2 cellular contexts compared by ENCODE assay signal in the genomic region with DNA sequence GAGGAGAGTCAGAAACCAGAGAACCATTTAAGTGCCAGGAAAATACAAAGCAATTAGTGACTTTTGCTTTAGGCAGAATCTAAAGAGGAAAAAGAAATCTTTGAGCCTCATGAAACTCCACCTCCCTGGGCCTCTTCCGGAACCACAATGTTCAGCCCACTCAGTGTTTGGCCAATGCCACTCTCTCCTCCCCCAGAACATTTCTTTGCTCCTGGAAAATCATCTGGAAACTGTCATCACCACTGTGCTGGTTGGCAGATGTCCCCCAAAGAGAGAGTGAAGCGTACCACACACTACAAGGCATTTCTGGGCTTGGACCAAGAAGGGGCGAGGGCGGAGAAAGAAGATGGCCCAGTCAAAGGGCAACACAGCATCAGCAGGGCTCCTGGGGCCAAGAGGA.
TF ChIP-seq lines count a peak whose summit lies in the region.

No MANE protein-coding gene starts in this region.

TF ChIP-seq in H1, 55 proteins besides CTCF, POLR2A, EP300 and RAD21:
- no peak for TF ChIP-seq TCF12 (IDR thresholded peaks at IDR 0.05; ENCODE audit: low read depth, low read length)
- no peak for TF ChIP-seq SP2 (IDR thresholded peaks at IDR 0.05; ENCODE audit: low read length)
- TF ChIP-seq, protein P1, sequence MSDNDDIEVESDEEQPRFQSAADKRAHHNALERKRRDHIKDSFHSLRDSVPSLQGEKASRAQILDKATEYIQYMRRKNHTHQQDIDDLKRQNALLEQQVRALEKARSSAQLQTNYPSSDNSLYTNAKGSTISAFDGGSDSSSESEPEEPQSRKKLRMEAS (IDR thresholded peaks at IDR 0.05), result no peak
- no peak for TF ChIP-seq POLR2AphosphoS5 (IDR thresholded peaks at IDR 0.05; ENCODE audit: low read depth, low read length)
- no peak for TF ChIP-seq RFX5 (IDR thresholded peaks at IDR 0.05; ENCODE audit: borderline replicate concordance, low read depth, low read length)
- TF ChIP-seq SRF (IDR thresholded peaks at IDR 0.05; ENCODE audit: low read depth, low read length), result no peak
- no peak for TF ChIP-seq YY1 (IDR thresholded peaks at IDR 0.05; ENCODE audit: low read depth, low read length)
- TF ChIP-seq RXRA (IDR thresholded peaks at IDR 0.05; ENCODE audit: insufficient read depth, low read depth, low read length), result no peak
- TF ChIP-seq JUND (IDR thresholded peaks at IDR 0.05; ENCODE audit: low read length), result no peak
- no peak for TF ChIP-seq PHF8 (conservative IDR thresholded peaks at IDR 0.05; ENCODE audit: low read depth, low read length)
- TF ChIP-seq EZH2 (IDR thresholded peaks at IDR 0.05; ENCODE audit: low read depth, low read length, severe bottlenecking), result no peak
- TF ChIP-seq SUZ12 (IDR thresholded peaks at IDR 0.05; ENCODE audit: low read length), result no peak
- TF ChIP-seq CHD1 (IDR thresholded peaks at IDR 0.05; ENCODE audit: low read depth, low read length), result no peak
- no peak for TF ChIP-seq FOSL1 (IDR thresholded peaks at IDR 0.05; ENCODE audit: insufficient read depth, low read depth, low read length)
- TF ChIP-seq, protein P2, sequence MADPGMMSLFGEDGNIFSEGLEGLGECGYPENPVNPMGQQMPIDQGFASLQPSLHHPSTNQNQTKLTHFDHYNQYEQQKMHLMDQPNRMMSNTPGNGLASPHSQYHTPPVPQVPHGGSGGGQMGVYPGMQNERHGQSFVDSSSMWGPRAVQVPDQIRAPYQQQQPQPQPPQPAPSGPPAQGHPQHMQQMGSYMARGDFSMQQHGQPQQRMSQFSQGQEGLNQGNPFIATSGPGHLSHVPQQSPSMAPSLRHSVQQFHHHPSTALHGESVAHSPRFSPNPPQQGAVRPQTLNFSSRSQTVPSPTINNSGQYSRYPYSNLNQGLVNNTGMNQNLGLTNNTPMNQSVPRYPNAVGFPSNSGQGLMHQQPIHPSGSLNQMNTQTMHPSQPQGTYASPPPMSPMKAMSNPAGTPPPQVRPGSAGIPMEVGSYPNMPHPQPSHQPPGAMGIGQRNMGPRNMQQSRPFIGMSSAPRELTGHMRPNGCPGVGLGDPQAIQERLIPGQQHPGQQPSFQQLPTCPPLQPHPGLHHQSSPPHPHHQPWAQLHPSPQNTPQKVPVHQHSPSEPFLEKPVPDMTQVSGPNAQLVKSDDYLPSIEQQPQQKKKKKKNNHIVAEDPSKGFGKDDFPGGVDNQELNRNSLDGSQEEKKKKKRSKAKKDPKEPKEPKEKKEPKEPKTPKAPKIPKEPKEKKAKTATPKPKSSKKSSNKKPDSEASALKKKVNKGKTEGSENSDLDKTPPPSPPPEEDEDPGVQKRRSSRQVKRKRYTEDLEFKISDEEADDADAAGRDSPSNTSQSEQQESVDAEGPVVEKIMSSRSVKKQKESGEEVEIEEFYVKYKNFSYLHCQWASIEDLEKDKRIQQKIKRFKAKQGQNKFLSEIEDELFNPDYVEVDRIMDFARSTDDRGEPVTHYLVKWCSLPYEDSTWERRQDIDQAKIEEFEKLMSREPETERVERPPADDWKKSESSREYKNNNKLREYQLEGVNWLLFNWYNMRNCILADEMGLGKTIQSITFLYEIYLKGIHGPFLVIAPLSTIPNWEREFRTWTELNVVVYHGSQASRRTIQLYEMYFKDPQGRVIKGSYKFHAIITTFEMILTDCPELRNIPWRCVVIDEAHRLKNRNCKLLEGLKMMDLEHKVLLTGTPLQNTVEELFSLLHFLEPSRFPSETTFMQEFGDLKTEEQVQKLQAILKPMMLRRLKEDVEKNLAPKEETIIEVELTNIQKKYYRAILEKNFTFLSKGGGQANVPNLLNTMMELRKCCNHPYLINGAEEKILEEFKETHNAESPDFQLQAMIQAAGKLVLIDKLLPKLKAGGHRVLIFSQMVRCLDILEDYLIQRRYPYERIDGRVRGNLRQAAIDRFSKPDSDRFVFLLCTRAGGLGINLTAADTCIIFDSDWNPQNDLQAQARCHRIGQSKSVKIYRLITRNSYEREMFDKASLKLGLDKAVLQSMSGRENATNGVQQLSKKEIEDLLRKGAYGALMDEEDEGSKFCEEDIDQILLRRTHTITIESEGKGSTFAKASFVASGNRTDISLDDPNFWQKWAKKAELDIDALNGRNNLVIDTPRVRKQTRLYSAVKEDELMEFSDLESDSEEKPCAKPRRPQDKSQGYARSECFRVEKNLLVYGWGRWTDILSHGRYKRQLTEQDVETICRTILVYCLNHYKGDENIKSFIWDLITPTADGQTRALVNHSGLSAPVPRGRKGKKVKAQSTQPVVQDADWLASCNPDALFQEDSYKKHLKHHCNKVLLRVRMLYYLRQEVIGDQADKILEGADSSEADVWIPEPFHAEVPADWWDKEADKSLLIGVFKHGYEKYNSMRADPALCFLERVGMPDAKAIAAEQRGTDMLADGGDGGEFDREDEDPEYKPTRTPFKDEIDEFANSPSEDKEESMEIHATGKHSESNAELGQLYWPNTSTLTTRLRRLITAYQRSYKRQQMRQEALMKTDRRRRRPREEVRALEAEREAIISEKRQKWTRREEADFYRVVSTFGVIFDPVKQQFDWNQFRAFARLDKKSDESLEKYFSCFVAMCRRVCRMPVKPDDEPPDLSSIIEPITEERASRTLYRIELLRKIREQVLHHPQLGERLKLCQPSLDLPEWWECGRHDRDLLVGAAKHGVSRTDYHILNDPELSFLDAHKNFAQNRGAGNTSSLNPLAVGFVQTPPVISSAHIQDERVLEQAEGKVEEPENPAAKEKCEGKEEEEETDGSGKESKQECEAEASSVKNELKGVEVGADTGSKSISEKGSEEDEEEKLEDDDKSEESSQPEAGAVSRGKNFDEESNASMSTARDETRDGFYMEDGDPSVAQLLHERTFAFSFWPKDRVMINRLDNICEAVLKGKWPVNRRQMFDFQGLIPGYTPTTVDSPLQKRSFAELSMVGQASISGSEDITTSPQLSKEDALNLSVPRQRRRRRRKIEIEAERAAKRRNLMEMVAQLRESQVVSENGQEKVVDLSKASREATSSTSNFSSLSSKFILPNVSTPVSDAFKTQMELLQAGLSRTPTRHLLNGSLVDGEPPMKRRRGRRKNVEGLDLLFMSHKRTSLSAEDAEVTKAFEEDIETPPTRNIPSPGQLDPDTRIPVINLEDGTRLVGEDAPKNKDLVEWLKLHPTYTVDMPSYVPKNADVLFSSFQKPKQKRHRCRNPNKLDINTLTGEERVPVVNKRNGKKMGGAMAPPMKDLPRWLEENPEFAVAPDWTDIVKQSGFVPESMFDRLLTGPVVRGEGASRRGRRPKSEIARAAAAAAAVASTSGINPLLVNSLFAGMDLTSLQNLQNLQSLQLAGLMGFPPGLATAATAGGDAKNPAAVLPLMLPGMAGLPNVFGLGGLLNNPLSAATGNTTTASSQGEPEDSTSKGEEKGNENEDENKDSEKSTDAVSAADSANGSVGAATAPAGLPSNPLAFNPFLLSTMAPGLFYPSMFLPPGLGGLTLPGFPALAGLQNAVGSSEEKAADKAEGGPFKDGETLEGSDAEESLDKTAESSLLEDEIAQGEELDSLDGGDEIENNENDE (IDR thresholded peaks at IDR 0.05; ENCODE audit: insufficient replicate concordance, low read length), result no peak

TF ChIP-seq in WTC11, 78 proteins besides CTCF, POLR2A, EP300 and RAD21:
- TF ChIP-seq, protein P3, sequence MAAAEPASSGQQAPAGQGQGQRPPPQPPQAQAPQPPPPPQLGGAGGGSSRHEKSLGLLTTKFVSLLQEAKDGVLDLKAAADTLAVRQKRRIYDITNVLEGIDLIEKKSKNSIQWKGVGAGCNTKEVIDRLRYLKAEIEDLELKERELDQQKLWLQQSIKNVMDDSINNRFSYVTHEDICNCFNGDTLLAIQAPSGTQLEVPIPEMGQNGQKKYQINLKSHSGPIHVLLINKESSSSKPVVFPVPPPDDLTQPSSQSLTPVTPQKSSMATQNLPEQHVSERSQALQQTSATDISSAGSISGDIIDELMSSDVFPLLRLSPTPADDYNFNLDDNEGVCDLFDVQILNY (CRISPR knock-in tag; IDR thresholded peaks at IDR 0.05), result no peak
- TF ChIP-seq ZNF263 (CRISPR knock-in tag; IDR thresholded peaks at IDR 0.05; ENCODE audit: low read depth), result no peak
- TF ChIP-seq TCF7 (CRISPR knock-in tag; IDR thresholded peaks at IDR 0.05; ENCODE audit: low read depth), result no peak
